In the genomic region with DNA sequence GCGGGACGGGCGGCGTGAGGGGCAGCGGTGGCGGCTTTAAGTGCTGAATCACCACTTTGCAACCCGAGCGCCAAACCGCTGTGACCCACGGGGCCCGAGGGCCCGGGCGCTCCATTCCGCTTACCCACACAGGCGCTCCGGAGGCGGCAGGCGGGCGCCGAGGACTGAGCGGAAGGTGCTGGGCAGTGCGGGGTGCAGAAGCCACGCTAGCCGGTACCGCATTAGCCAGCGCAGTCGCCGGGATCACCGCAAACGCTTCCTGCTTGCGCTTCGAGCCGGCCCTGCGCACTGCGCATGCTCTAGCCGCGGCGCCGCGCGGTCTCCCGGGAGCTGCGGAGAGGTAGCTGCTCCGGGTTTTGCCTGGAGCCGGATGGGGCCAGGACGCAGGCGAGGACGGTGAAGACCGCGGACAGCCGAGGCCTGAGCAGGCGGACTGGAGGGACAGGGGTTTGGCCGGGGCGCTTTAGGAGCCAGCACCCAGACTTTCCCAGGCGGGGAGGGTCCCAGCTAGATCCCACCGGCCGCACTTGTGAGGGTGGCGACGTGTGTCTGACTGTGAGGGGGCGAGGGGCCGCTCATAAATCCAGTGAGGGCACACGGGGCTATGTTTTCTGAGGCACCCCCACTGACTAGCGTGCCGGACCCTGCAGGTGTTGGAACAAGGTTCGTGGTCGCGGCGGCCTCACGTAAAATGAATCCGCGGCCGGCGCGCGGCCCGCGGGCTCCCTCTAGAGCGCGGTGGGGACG, we compare ENCODE assay signal across 8 cellular contexts. TPM values are rescaled to one million over a fixed set of nuclear protein-coding genes. Genes with fewer than 3 reads are reported as not detected.
DNase-seq lines count a peak whose midpoint lies in the region; ATAC-seq, FAIRE-seq and TF ChIP-seq lines count a peak whose summit lies in the region.

A gene (minus strand): TSS at position 296 of the 747 bp plus-strand sequence. CDS start 74 bp downstream, at position 222.

- no peaks in the 10 kb centered on the region for H3K27me3 Mint-ChIP-seq in activated T-cell treated with anti-CD3 and anti-CD28 coated beads, Interleukin-2, amount 50 U/mL, for 24 hours

- peak within 1 kb of the TSS; percentile 83 for H3K27ac ChIP-seq in PC-3 (ENCODE audit: low read length)

- H3K4me1 ChIP-seq in PC-3 (ENCODE audit: insufficient read depth, low read length), result peaks cover 21% of the 10 kb centered on the region

- no peaks in the 10 kb centered on the region for H3K36me3 ChIP-seq in PC-3 (ENCODE audit: low read depth, low read length)

- H3K36me3 Mint-ChIP-seq in activated T-cell treated with anti-CD3 and anti-CD28 coated beads, Interleukin-2, amount 50 U/mL, for 24 hours (ENCODE audit: low read depth), result peaks cover 23% of the 10 kb centered on the region

- TSS peak; percentile 50 for BruUV-seq in PC-3 (replicated peaks; lab: Mats Ljungman, UMichigan)

- H3F3A ChIP-seq in PC-3 (ENCODE audit: low read length, unreplicated experiment), result no peaks in the 10 kb centered on the region

- H3K4me1 Mint-ChIP-seq in activated T-cell treated with anti-CD3 and anti-CD28 coated beads, Interleukin-2, amount 50 U/mL, for 24 hours (ENCODE audit: low read depth), result peaks cover 44% of the 10 kb centered on the region

- peak; percentile 72 for TF ChIP-seq CTCF in D721Med (IDR thresholded peaks at IDR 0.05; ENCODE audit: insufficient read depth, missing control alignments)
- TF ChIP-seq CTCF in GM20000 (IDR thresholded peaks at IDR 0.05; ENCODE audit: extremely low read depth, missing control alignments), result peak; percentile 85
- peak; percentile 73 for TF ChIP-seq CTCF in PC-3 (conservative IDR thresholded peaks at IDR 0.05; ENCODE audit: low read depth, low read length)

- peak within 1 kb of the TSS; percentile 82 for H3K4me3 ChIP-seq in PC-3 (ENCODE audit: low read length)

- H3K27me3 ChIP-seq in PC-3 (ENCODE audit: low read length), result no peaks in the 10 kb centered on the region

- peak within 1 kb of the TSS; percentile 90 for H3K4me2 ChIP-seq in PC-3 (ENCODE audit: low read length)

- ATAC-seq in PC-3, result peak; percentile 74
- peak; percentile 95 for ATAC-seq in esophagus mucosa

- CTCF ChIA-PET in PC-3 (lab: Charles Lee), result interaction anchor here (1.0 kb wide), 1 partner anchor 57 kb away, joined by 5 read pairs; no protein-coding TSS in a partner anchor

- H3K9me3 ChIP-seq in PC-3 (ENCODE audit: low read length), result no peaks in the 10 kb centered on the region

- H3K9me2 ChIP-seq in PC-3 (replicated peaks; ENCODE audit: low read length), result no peaks in the 10 kb centered on the region

- intact Hi-C loops in PC-3 (cut with micrococcal nuclease), result loop anchor here (1.0 kb wide), 2 partner anchors 23 to 57 kb away; no protein-coding TSS in a partner anchor

- peak; percentile 89 for DNase-seq in D721Med (ENCODE audit: insufficient read length, low spot score)
- peak; percentile 90 for DNase-seq in GM20000 (ENCODE audit: low spot score)
- DNase-seq in HTR-8/SVneo (ENCODE audit: insufficient read length, low spot score), result peak; percentile 84
- DNase-seq in PC-3, result peak; percentile 76
- peak; percentile 91 for DNase-seq in activated T-cell treated with anti-CD3 and anti-CD28 coated beads, Interleukin-2, amount 50 U/mL, for 24 hours
- peak; percentile 89 for DNase-seq in myocyte (ENCODE audit: low read depth)
- DNase-seq in stimulated activated CD8-positive, alpha-beta memory T cell treated with anti-CD3 and anti-CD28 coated beads, Interleukin-7, amount 100 ng/mL, for 48 hours (ENCODE audit: extremely low read depth in 1 of 2, low read depth in 1 of 2), result peak; percentile 68 to 71

- H3K27ac Mint-ChIP-seq in activated T-cell treated with anti-CD3 and anti-CD28 coated beads, Interleukin-2, amount 50 U/mL, for 24 hours, result peak within 1 kb of the TSS; percentile 93

- H3K79me2 ChIP-seq in PC-3 (ENCODE audit: low read length), result peaks cover 50% of the 10 kb centered on the region

- peak within 1 kb of the TSS; percentile 93 for H3K9ac ChIP-seq in PC-3 (ENCODE audit: low read length)

- H3K4me3 Mint-ChIP-seq in activated T-cell treated with anti-CD3 and anti-CD28 coated beads, Interleukin-2, amount 50 U/mL, for 24 hours, result peak within 1 kb of the TSS; percentile 87

- POLR2A ChIA-PET in PC-3 (lab: Charles Lee; ENCODE audit: unreplicated experiment), result no interaction called here

- FAIRE-seq in D721Med (lab: Jason Lieb, UNC) (no peak), HTR-8/SVneo (lab: Jason Lieb, UNC) (peak; percentile 60)

- peak within 1 kb of the TSS; percentile 100 for H2AFZ ChIP-seq in PC-3 (ENCODE audit: low read length)

- peaks cover 15% of the 10 kb centered on the region; the same call in 1 of the 2 replicates for H4K20me1 ChIP-seq in PC-3 (ENCODE audit: low read length)

- no peaks in the 10 kb centered on the region for H3K9me3 Mint-ChIP-seq in activated T-cell treated with anti-CD3 and anti-CD28 coated beads, Interleukin-2, amount 50 U/mL, for 24 hours

RNA-seq across cellular contexts. Expression of the gene that starts here (rescaled TPM):
- total RNA-seq in PC-3 (2014; rRNA removed), result 23.4 and 28.7 TPM in 2 replicates
- total RNA-seq in esophagus mucosa, result 36.4 TPM
- 28.6 and 29.1 TPM in 2 replicates for total RNA-seq in myocyte
- polyA plus RNA-seq in myocyte (2012), result 10.1 TPM

Comparison
In these comparisons a context has a peak if more than half of its experiments do, and no peak if none do; other contexts are left out.
1. Peak in every context shown above with its lines: DNase-seq, ATAC-seq, H3K4me3 ChIP-seq and H3K27ac ChIP-seq.